28 cellular contexts compared by ENCODE assay signal in the genomic region with DNA sequence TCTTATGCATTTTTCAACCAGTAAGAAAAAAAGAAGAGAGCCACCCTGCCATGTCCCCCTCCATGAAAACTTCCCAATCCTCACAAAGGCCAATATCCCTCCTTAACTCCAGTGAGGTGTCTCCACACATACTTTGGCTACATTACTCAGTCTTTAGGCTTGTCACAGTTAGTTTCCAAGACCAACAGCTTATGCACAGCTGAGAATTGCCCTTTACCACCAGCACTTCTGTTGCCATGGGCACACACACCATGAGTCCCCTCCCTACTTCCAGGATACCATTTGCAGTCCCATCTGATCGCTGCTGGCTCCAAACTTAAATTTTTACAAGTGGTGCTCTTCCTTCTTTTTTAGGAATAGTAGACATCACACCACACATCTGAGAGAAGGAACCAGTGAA.
"Had no signal": no experiment of that assay in that cellular context is flagged by ENCODE, and none has a peak within 500 bp of the region (broad histone marks: within the 10 kb centered on the region; RNA-seq: fewer than 3 reads in every experiment).

No MANE protein-coding gene starts in this region.

- H3K4me2 ChIP-seq: smooth muscle cell had no signal

- H3K9me3 ChIP-seq: neutrophil, ovary, psoas muscle, right lobe of liver, sigmoid colon, spleen, stomach, thoracic aorta, thyroid gland, tibial nerve, upper lobe of left lung, vagina had no signal

- H3K9ac ChIP-seq: parathyroid adenoma had no signal

- H2AFZ ChIP-seq: parathyroid adenoma had no signal

- H3K79me2 ChIP-seq: parathyroid adenoma had no signal

- H3K36me3 ChIP-seq: neutrophil, ovary, right lobe of liver, sigmoid colon, spleen, stomach, thoracic aorta, thyroid gland, tibial nerve, upper lobe of left lung, vagina had no signal

- H3K27ac ChIP-seq: neutrophil, ovary, parathyroid adenoma, psoas muscle, right lobe of liver, sigmoid colon, skin epidermis, spleen, stomach, thoracic aorta, thyroid gland, tibial nerve, upper lobe of left lung, vagina had no signal

- H3K4me3 ChIP-seq: ovary, psoas muscle, right lobe of liver, sigmoid colon, skin epidermis, smooth muscle cell, spleen, stomach, thoracic aorta, thyroid gland, tibial nerve, upper lobe of left lung, vagina had no signal

- ATAC-seq: naive thymus-derived CD8-positive, alpha-beta T cell; natural killer cell treated with Interleukin-12 subunit alpha and Interleukin-12 subunit beta and Interleukin-15 and Interleukin-18, amount 100 ng/mL, for 72 hours; psoas muscle; right cardiac atrium; right lobe of liver; stimulated activated naive B cell treated with anti-CD40 and anti-IgM and Interleukin-4, amounts not matched to agents 10 μg/mL and 1 μg/mL and 100 μg/mL, for 72 hours had no signal

- DNase-seq: naive thymus-derived CD8-positive, alpha-beta T cell; nephron progenitor cell; nucleus accumbens; ovary; posterior cingulate gyrus; psoas muscle; right cardiac atrium; right lobe of liver; sigmoid colon; spleen; stimulated activated CD4-positive, alpha-beta T cell treated with anti-CD3 and anti-CD28 coated beads, Interleukin-12 subunit alpha, Interleukin-12 subunit beta, amount 100 ng/mL, for 4 hours; stimulated activated CD4-positive, alpha-beta T cell treated with anti-CD3 and anti-CD28 coated beads, Interleukin-1b, Interleukin-23, amount 100 ng/mL, for 48 hours; stimulated activated CD4-positive, alpha-beta T cell treated with anti-CD3 and anti-CD28 coated beads, Interleukin-4, amount 100 ng/mL, for 1 hour; stimulated activated CD4-positive, alpha-beta T cell treated with anti-CD3 and anti-CD28 coated beads, Interleukin-4, amount 100 ng/mL, for 4 hours; stimulated activated CD8-positive, alpha-beta memory T cell treated with anti-CD3 and anti-CD28 coated beads, Interleukin-4, amount 100 ng/mL, for 48 hours; stimulated activated naive B cell treated with anti-CD40 and anti-IgM and Interleukin-4, amounts not matched to agents 10 μg/mL and 1 μg/mL and 100 μg/mL, for 72 hours; stimulated activated naive CD4-positive, alpha-beta T cell treated with Interleukin-2 at 50 U/mL for 16 hours; stomach; thyroid gland; upper lobe of left lung had no signal

- H3K4me1 ChIP-seq: psoas muscle, right lobe of liver, sigmoid colon, spleen, stomach, thyroid gland, upper lobe of left lung, vagina had no signal

- H3K27me3 ChIP-seq: neutrophil, ovary, right lobe of liver, sigmoid colon, spleen, stomach, thyroid gland, tibial nerve, upper lobe of left lung, vagina had no signal
